8 cellular contexts compared by ENCODE assay signal in the genomic region with DNA sequence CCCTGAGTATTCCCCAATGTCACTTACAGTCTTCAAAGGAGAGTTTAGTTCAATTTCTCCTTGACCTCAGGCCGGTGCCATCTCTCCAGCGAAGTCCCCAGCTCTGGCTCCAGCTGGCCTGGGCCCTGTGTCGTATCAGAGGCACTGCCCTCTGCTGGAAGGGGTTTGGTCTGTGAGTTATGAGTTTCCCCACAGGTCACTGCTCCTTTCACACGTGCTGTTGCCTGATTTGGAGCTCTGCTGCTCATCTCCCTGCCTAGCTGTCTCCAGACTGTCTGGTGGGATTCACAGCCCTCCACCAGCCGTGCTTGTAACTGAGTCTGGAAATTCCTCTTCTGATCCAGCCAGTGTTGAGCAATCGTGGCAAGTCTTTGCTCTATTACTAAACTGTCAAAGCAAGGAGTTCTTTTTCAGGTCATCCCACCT. TPM values are rescaled to one million over a fixed set of nuclear protein-coding genes. Genes with fewer than 3 reads are reported as not detected.
DNase-seq lines count a peak whose midpoint lies in the region; ATAC-seq, FAIRE-seq and TF ChIP-seq lines count a peak whose summit lies in the region.

TSS of gene RAP2C (minus strand) at position 105 of the 426 bp plus-strand sequence. CDS start 2,179 bp downstream, outside the sequence.

- H2AFZ ChIP-seq in neuronal stem cell (ENCODE audit: low read length) = peak within 1 kb of the TSS; percentile 89

- peak in 1 of 2 donors; percentile 30 for TF ChIP-seq POLR2A in gastroesophageal sphincter (IDR thresholded peaks at IDR 0.05)

- H2BK12ac ChIP-seq in neuronal stem cell (ENCODE audit: low read length) = no peak within 1 kb of the TSS

- FAIRE-seq in G401.6 (lab: Jason Lieb, UNC) = peak; percentile 25

- TF ChIP-seq EP300 in gastroesophageal sphincter (IDR thresholded peaks at IDR 0.05) = no peak

- H3K36me3 ChIP-seq in H7 (replicated peaks; ENCODE audit: control insufficient read depth, insufficient read depth, low read length) = no peaks in the 10 kb centered on the region
- H3K36me3 ChIP-seq in gastroesophageal sphincter = no peaks in the 10 kb centered on the region
- peaks cover 0 to 10% of the 10 kb centered on the region in 2 donors for H3K36me3 ChIP-seq in neuronal stem cell (replicated peaks in 1 of 2; ENCODE audit: control insufficient read depth in 2 of 2, insufficient read depth in 2 of 2, low read length in 2 of 2)
- H3K36me3 ChIP-seq in tibial artery = no peaks in the 10 kb centered on the region

- intact Hi-C loops in tibial artery (cut with DNase I; ENCODE audit: low total_unique reads) = loop anchor here (10.0 kb wide), 1 partner anchor 125 kb away; no protein-coding TSS in a partner anchor

- H3K79me1 ChIP-seq in neuronal stem cell (ENCODE audit: low read depth, low read length) = no peaks in the 10 kb centered on the region

- H3K27me3 ChIP-seq in H7 (ENCODE audit: control insufficient read depth, insufficient read depth, low read length) (no peaks in the 10 kb centered on the region), gastroesophageal sphincter (no peaks in the 10 kb centered on the region), neuronal stem cell (ENCODE audit: control insufficient read depth in 3 of 3, insufficient read depth in 3 of 3, low read depth in 1 of 3, low read length in 3 of 3) (peaks cover 0 to 12% (median 0%) of the 10 kb centered on the region in 3 experiments), tibial artery (no peaks in the 10 kb centered on the region)

- H3K18ac ChIP-seq in neuronal stem cell (ENCODE audit: low read length) = no peak within 1 kb of the TSS

- H2AK5ac ChIP-seq in neuronal stem cell (ENCODE audit: low read depth, low read length) = no peak within 1 kb of the TSS

- H3K27ac ChIP-seq in gastroesophageal sphincter (peak within 1 kb of the TSS; percentile 95 to 98 (median 96)), neuronal stem cell (replicated peaks; ENCODE audit: low read length) (no peak within 1 kb of the TSS), tibial artery (peak within 1 kb of the TSS; percentile 96 to 99)

- DNase-seq in H7 = peak; percentile 74
- DNase-seq in SIG-M5 treated with dmso at 0.1 percent for 504 hours (lab: John Stamatoyannopoulos, UW; ENCODE audit: unreplicated experiment) = peak; percentile 76
- peak; percentile 62 for DNase-seq in activated naive CD4-positive, alpha-beta T cell treated with Interleukin-2 at 50 U/mL for 16 hours
- peak; percentile 31 for DNase-seq in neuronal stem cell (ENCODE audit: low spot score)
- peak; percentile 81 to 83 for DNase-seq in tibial artery

- no peak within 1 kb of the TSS for H3K4ac ChIP-seq in neuronal stem cell (ENCODE audit: low read length)

- H3K9ac ChIP-seq in neuronal stem cell (ENCODE audit: low read depth, low read length, poor library complexity) = no peak within 1 kb of the TSS

- H3K4me2 ChIP-seq in neuronal stem cell (ENCODE audit: insufficient read depth, low read length, poor library complexity, severe bottlenecking) = peak within 1 kb of the TSS; percentile 13

- no peak within 1 kb of the TSS for H4K8ac ChIP-seq in neuronal stem cell (ENCODE audit: low read depth, low read length)

- peaks cover 0 to 32% (median 0%) of the 10 kb centered on the region in 3 donors for H3K4me1 ChIP-seq in gastroesophageal sphincter
- peaks cover 0 to 3% of the 10 kb centered on the region in 2 donors for H3K4me1 ChIP-seq in neuronal stem cell (ENCODE audit: control insufficient read depth in 2 of 2, insufficient read depth in 1 of 2, low read depth in 1 of 2, low read length in 2 of 2)
- peaks cover 0 to 19% (median 2%) of the 10 kb centered on the region in 4 donors for H3K4me1 ChIP-seq in tibial artery

- 0% methylated on average over 1 to 2 of the region's 6 CpGs for WGBS in gastroesophageal sphincter (ENCODE audit: low coverage in 1 of 2), 2 donors
- no CpG with 5 or more reads among the region's 6 CpGs for WGBS in neuronal stem cell (ENCODE audit: extremely low coverage in 2 of 2, insufficient read length in 2 of 2, insufficient replicate concordance in 1 of 2), 2 donors

- no peak within 1 kb of the TSS for H4K91ac ChIP-seq in neuronal stem cell (ENCODE audit: low read depth, low read length, poor library complexity)

- peak; percentile 69 for ATAC-seq in gastroesophageal sphincter

- no peak within 1 kb of the TSS for H2BK120ac ChIP-seq in neuronal stem cell (ENCODE audit: low read depth, low read length)

- TF ChIP-seq CTCF in LNCAP (IDR thresholded peaks at IDR 0.05) (peak; percentile 52), gastroesophageal sphincter (IDR thresholded peaks at IDR 0.05) (peak in 3 of 4 experiments; percentile 34 to 67 (median 41)), tibial artery (IDR thresholded peaks at IDR 0.05) (peak; percentile 36 to 37)

- H3K4me3 ChIP-seq in H7 (ENCODE audit: insufficient read depth, low read depth, low read length) (peak within 1 kb of the TSS; percentile 89), gastroesophageal sphincter (peak within 1 kb of the TSS; percentile 77 to 81), neuronal stem cell (ENCODE audit: low read length in 2 of 2) (peak within 1 kb of the TSS; percentile 74 to 88), tibial artery (peak within 1 kb of the TSS; percentile 84 to 92)

- no peak within 1 kb of the TSS for H2BK5ac ChIP-seq in neuronal stem cell (ENCODE audit: low read length)

- no peak within 1 kb of the TSS for H3K23ac ChIP-seq in neuronal stem cell (ENCODE audit: low read depth, low read length, poor library complexity)

- H3K9me3 ChIP-seq in gastroesophageal sphincter = no peaks in the 10 kb centered on the region
- H3K9me3 ChIP-seq in neuronal stem cell (replicated peaks in 1 of 2; ENCODE audit: control insufficient read depth in 2 of 2, insufficient read depth in 1 of 2, low read depth in 1 of 2, low read length in 2 of 2) = no peaks in the 10 kb centered on the region
- no peaks in the 10 kb centered on the region for H3K9me3 ChIP-seq in tibial artery

- no peak within 1 kb of the TSS for H3K14ac ChIP-seq in neuronal stem cell (ENCODE audit: low read length)

- H2BK15ac ChIP-seq in neuronal stem cell (ENCODE audit: low read length) = no peak within 1 kb of the TSS

RNA-seq across cellular contexts. Expression of gene RAP2C, which starts in this region (rescaled TPM):
- total RNA-seq in H7 (2014; rRNA removed; shearing (Covaris generic)) = 39.9 and 43.1 TPM in 2 replicates
- total RNA-seq in gastroesophageal sphincter = 10 to 100 TPM; 14.5 to 19.9 (median 15.5) TPM
- 16.7 TPM for polyA plus RNA-seq in neuronal stem cell (2013, experiment 1 of 2)
- 17.4 TPM for polyA plus RNA-seq in neuronal stem cell (2013, experiment 2 of 2)

Comparison
In these comparisons a context has a peak if more than half of its experiments do, and no peak if none do; other contexts are left out.
1. DNase-seq: peak in every context shown above with its lines; median percentile 82 in tibial artery; 76 in SIG-M5 treated with dmso at 0.1 percent for 504 hours; 74 in H7; 62 in activated naive CD4-positive, alpha-beta T cell treated with Interleukin-2 at 50 U/mL for 16 hours; 31 in neuronal stem cell.